In genomic region chr10:71712170-71712569, GRCh38 we compare ENCODE assay signal across 1 cellular context.
TF ChIP-seq lines count a peak whose summit lies in the region.

No MANE protein-coding gene starts in this region.

TF ChIP-seq in K562, 482 proteins besides CTCF, POLR2A, EP300 and RAD21:
- TF ChIP-seq RBM25 (IDR thresholded peaks at IDR 0.05; ENCODE audit: low read depth, low read length, severe bottlenecking) (peak; percentile 77), BCOR (IDR thresholded peaks at IDR 0.05) (peak; percentile 63; the same call in 1 of the 2 replicates), DPF2 (IDR thresholded peaks at IDR 0.05) (no peak)
